Comparison of ENCODE assay signal across 25 cellular contexts in genomic region chr19:897442-898039, GRCh38. TPM values are rescaled to one million over a fixed set of nuclear protein-coding genes. Genes with fewer than 3 reads are reported as not detected.
DNase-seq lines count a peak whose midpoint lies in the region; ATAC-seq, FAIRE-seq and TF ChIP-seq lines count a peak whose summit lies in the region.
"Had no signal": no experiment of that assay in that cellular context is flagged by ENCODE, and none has a peak within 500 bp of the region (broad histone marks: within the 10 kb centered on the region; RNA-seq: fewer than 3 reads in every experiment).

No MANE protein-coding gene starts in this region.

- no peak for DNase-seq in A549 (ENCODE audit: low read depth in 1 of 2, low spot score in 1 of 2)
- DNase-seq in WTC11 (ENCODE audit: low spot score): peak; percentile 66
- DNase-seq in islet precursor cell: peak; percentile 80
- no peak for DNase-seq in cerebellum (ENCODE audit: low spot score)
- DNase-seq in GDM1 (lab: John Stamatoyannopoulos, UW): no peak
- DNase-seq: activated naive CD8-positive, alpha-beta T cell treated with anti-CD3 and anti-CD28 coated beads for 36 hours; effector CD8-positive, alpha-beta T cell; kidney glomerular epithelial cell; mesendoderm; NCI-H1417; NCI-H774; retina; RPMI8226; T-cell had no signal

- H3K9me3 Mint-ChIP-seq in WTC11: no peaks in the 10 kb centered on the region
- H3K9me3 Mint-ChIP-seq: activated naive CD8-positive, alpha-beta T cell treated with anti-CD3 and anti-CD28 coated beads for 36 hours; neural crest cell; stimulated activated naive CD8-positive, alpha-beta T cell treated with anti-CD3 and anti-CD28 coated beads, Interleukin-15, Interleukin-2, amounts not matched to agents 100 ng/mL and 50 ng/mL, for 24 hours; T-cell had no signal

- no peak overlapping the region for H3K4me3 ChIP-seq in A549
- H3K4me3 ChIP-seq: hepatocyte had no signal

- TF ChIP-seq RAD21 in A549 (conservative IDR thresholded peaks at IDR 0.05 in 1 of 2, IDR thresholded peaks at IDR 0.05 in 1 of 2): no peak

- no peaks in the 10 kb centered on the region; the same call in 1 of the 2 replicates for H3K4me1 Mint-ChIP-seq in WTC11

- WGBS in A549 (ENCODE audit: missing lambda C conversion rate): 92% methylated on average over 14 of the region's 26 CpGs

- CTCF ChIA-PET in A549 (lab: Yijun Ruan, JAX) (interaction anchor here (0.7 to 1.5 kb wide), 4 partner anchors 8 to 84 kb away, joined by 3 to 4 read pairs (median 4); no protein-coding TSS in a partner anchor), WTC11 (lab: Charles Lee) (interaction anchor here (1.2 to 1.4 kb wide), 2 partner anchors 20 to 25 kb away, joined by 3 to 7 read pairs; no protein-coding TSS in a partner anchor)

- H3K27ac Mint-ChIP-seq in WTC11: no peak overlapping the region
- H3K27ac Mint-ChIP-seq: activated naive CD8-positive, alpha-beta T cell treated with anti-CD3 and anti-CD28 coated beads for 36 hours; stimulated activated naive CD8-positive, alpha-beta T cell treated with anti-CD3 and anti-CD28 coated beads, Interleukin-15, Interleukin-2, amounts not matched to agents 100 ng/mL and 50 ng/mL, for 24 hours had no signal

- H3K4me2 ChIP-seq in A549: no peak overlapping the region
- H3K4me2 ChIP-seq: hepatocyte had no signal

- no peak overlapping the region for H3K4me3 Mint-ChIP-seq in WTC11
- H3K4me3 Mint-ChIP-seq: activated naive CD8-positive, alpha-beta T cell treated with anti-CD3 and anti-CD28 coated beads for 36 hours; stimulated activated naive CD8-positive, alpha-beta T cell treated with anti-CD3 and anti-CD28 coated beads, Interleukin-15, Interleukin-2, amounts not matched to agents 100 ng/mL and 50 ng/mL, for 24 hours; T-cell had no signal

- no peak for TF ChIP-seq POLR2A in A549 (IDR thresholded peaks at IDR 0.05; ENCODE audit: low read length)

- peaks cover 3% of the 10 kb centered on the region; the same call in 1 of the 2 replicates for H3K27me3 Mint-ChIP-seq in WTC11 (ENCODE audit: low read depth)
- H3K27me3 Mint-ChIP-seq: stimulated activated naive CD8-positive, alpha-beta T cell treated with anti-CD3 and anti-CD28 coated beads, Interleukin-15, Interleukin-2, amounts not matched to agents 100 ng/mL and 50 ng/mL, for 24 hours had no signal

- peaks cover 5% of the 10 kb centered on the region; the same call in 1 of the 3 replicates for H3K4me1 ChIP-seq in A549

- FAIRE-seq in A549 (lab: Jason Lieb, UNC): no peak
- FAIRE-seq: H54, urothelium cell line had no signal

- POLR2A ChIA-PET in A549 (lab: Yijun Ruan, JAX): no interaction called here
- POLR2A ChIA-PET in WTC11 (lab: Charles Lee): no interaction called here

- ATAC-seq in A549: peak; percentile 37 to 45; a peak in 4 of 6 replicates
- ATAC-seq in WTC11: peak; percentile 20
- ATAC-seq in HG03139 (IDR thresholded peaks at IDR 0.05; ENCODE audit: unreplicated experiment): no peak
- no peak for ATAC-seq in HG03159 (IDR thresholded peaks at IDR 0.05; ENCODE audit: unreplicated experiment)

- 0 out of 2 replicates have a peak, but pooled peaks cover 3% of the 10 kb centered on the region for H3K36me3 Mint-ChIP-seq in WTC11

- no peak for TF ChIP-seq EP300 in A549 (IDR thresholded peaks at IDR 0.05)

- no peaks in the 10 kb centered on the region for H3K9me3 ChIP-seq in A549

- no peak overlapping the region for H3K27ac ChIP-seq in A549
- H3K27ac ChIP-seq: hepatocyte had no signal

- no peak for TF ChIP-seq CTCF in A549 (IDR thresholded peaks at IDR 0.05)
- peak; percentile 18 for TF ChIP-seq CTCF in GM12873 (IDR thresholded peaks at IDR 0.05; ENCODE audit: insufficient read depth, low read depth, low read length, missing control alignments)
- peak; percentile 23; the same call in 1 of the 2 replicates for TF ChIP-seq CTCF in WTC11 (IDR thresholded peaks at IDR 0.05)

TF ChIP-seq in A549, 52 proteins besides CTCF, POLR2A, EP300 and RAD21 (continues in another document):
- TF ChIP-seq HDAC2 (IDR thresholded peaks at IDR 0.05) (no peak), FOSB (CRISPR knock-in tag; IDR thresholded peaks at IDR 0.05) (no peak), ZFP36 (IDR thresholded peaks at IDR 0.05; ENCODE audit: borderline replicate concordance, partially characterized antibody) (no peak), EHMT2 (IDR thresholded peaks at IDR 0.05; ENCODE audit: low read depth) (no peak), HOXB5 (CRISPR knock-in tag; IDR thresholded peaks at IDR 0.05) (no peak)
- TF ChIP-seq, protein P1, sequence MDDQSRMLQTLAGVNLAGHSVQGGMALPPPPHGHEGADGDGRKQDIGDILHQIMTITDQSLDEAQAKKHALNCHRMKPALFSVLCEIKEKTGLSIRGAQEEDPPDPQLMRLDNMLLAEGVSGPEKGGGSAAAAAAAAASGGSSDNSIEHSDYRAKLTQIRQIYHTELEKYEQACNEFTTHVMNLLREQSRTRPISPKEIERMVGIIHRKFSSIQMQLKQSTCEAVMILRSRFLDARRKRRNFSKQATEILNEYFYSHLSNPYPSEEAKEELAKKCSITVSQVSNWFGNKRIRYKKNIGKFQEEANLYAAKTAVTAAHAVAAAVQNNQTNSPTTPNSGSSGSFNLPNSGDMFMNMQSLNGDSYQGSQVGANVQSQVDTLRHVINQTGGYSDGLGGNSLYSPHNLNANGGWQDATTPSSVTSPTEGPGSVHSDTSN (IDR thresholded peaks at IDR 0.05): no peak

TF ChIP-seq in WTC11, 78 proteins besides CTCF, POLR2A, EP300 and RAD21 (continues in another document):
- TF ChIP-seq, protein P2, sequence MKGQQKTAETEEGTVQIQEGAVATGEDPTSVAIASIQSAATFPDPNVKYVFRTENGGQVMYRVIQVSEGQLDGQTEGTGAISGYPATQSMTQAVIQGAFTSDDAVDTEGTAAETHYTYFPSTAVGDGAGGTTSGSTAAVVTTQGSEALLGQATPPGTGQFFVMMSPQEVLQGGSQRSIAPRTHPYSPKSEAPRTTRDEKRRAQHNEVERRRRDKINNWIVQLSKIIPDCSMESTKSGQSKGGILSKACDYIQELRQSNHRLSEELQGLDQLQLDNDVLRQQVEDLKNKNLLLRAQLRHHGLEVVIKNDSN (CRISPR knock-in tag; IDR thresholded peaks at IDR 0.05): no peak
- TF ChIP-seq, protein P3, sequence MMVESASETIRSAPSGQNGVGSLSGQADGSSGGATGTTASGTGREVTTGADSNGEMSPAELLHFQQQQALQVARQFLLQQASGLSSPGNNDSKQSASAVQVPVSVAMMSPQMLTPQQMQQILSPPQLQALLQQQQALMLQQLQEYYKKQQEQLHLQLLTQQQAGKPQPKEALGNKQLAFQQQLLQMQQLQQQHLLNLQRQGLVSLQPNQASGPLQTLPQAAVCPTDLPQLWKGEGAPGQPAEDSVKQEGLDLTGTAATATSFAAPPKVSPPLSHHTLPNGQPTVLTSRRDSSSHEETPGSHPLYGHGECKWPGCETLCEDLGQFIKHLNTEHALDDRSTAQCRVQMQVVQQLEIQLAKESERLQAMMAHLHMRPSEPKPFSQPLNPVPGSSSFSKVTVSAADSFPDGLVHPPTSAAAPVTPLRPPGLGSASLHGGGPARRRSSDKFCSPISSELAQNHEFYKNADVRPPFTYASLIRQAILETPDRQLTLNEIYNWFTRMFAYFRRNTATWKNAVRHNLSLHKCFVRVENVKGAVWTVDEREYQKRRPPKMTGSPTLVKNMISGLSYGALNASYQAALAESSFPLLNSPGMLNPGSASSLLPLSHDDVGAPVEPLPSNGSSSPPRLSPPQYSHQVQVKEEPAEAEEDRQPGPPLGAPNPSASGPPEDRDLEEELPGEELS (CRISPR knock-in tag; IDR thresholded peaks at IDR 0.05): no peak
- no peak for TF ChIP-seq GRHL2 (CRISPR knock-in tag; IDR thresholded peaks at IDR 0.05; ENCODE audit: insufficient replicate concordance, severe bottlenecking)
- TF ChIP-seq JAZF1 (CRISPR knock-in tag; IDR thresholded peaks at IDR 0.05): no peak
- no peak for TF ChIP-seq ZNF416 (CRISPR knock-in tag; IDR thresholded peaks at IDR 0.05)
- no peak for TF ChIP-seq TP53 (CRISPR knock-in tag; IDR thresholded peaks at IDR 0.05)
- no peak for TF ChIP-seq ZNF423 (CRISPR knock-in tag; IDR thresholded peaks at IDR 0.05)

RNA-seq across cellular contexts. Expression of gene RNU6-9, which starts 4.3 kb away (rescaled TPM):
- polyA plus RNA-seq in A549 (2011; rRNA removed): not detected in 2 replicates
- not detected in 2 replicates for polyA plus RNA-seq in A549 (2012; cell fraction: cytosol; rRNA removed)
- not detected in 2 replicates for polyA plus RNA-seq in A549 (2012; cell fraction: nucleus; rRNA removed)
- polyA plus RNA-seq in A549 (2017; fragmentation: RNase III; extraction: RNeasy Plus Mini Kit Qiagen cat#74134 plus additional on column Dnase treatment): not detected in 3 replicates
- under 0.01 TPM in 1 of 2 replicates, not detected in the other for polyA minus RNA-seq in A549 (2011; rRNA and poly(A)+ RNA removed)
- total RNA-seq in WTC11 (2021): not detected in 3 replicates
- not detected for total RNA-seq in cerebellum
- total RNA-seq: activated naive CD8-positive, alpha-beta T cell treated with anti-CD3 and anti-CD28 coated beads for 36 hours; fibroblast of lung; G401; hepatocyte; LHCN-M2; neural crest cell; T-cell had no signal
- polyA plus RNA-seq: fibroblast of lung, hepatocyte had no signal

RNA-seq across cellular contexts. Expression of gene MED16, which starts 4.6 kb away (rescaled TPM):
- polyA plus RNA-seq in A549 (2011; rRNA removed): 8.0 TPM in 2 replicates
- polyA plus RNA-seq in A549 (2012; cell fraction: cytosol; rRNA removed): 17.6 and 22.7 TPM in 2 replicates
- 32.2 and 54.4 TPM in 2 replicates for polyA plus RNA-seq in A549 (2012; cell fraction: nucleus; rRNA removed)
- 11.9 to 13.9 TPM (median 12.7 TPM) in 3 replicates for polyA plus RNA-seq in A549 (2017; fragmentation: RNase III; extraction: RNeasy Plus Mini Kit Qiagen cat#74134 plus additional on column Dnase treatment)
- 8.8 and 17.6 TPM in 2 replicates for polyA minus RNA-seq in A549 (2011; rRNA and poly(A)+ RNA removed)
- 66.9 to 88.8 TPM (median 84.5 TPM) in 3 replicates for total RNA-seq in WTC11 (2021)
- 31.0 TPM for total RNA-seq in cerebellum

RNA-seq across cellular contexts. Expression of gene R3HDM4, which starts 15.5 kb away (rescaled TPM):
- polyA plus RNA-seq in A549 (2011; rRNA removed) (16.9 and 22.7 TPM in 2 replicates), A549 (2017; fragmentation: RNase III; extraction: RNeasy Plus Mini Kit Qiagen cat#74134 plus additional on column Dnase treatment) (18.8 to 24.8 TPM (median 20.7 TPM) in 3 replicates)
- polyA plus RNA-seq in A549 (2012; cell fraction: cytosol; rRNA removed): 23.1 and 33.7 TPM in 2 replicates
- polyA plus RNA-seq in A549 (2012; cell fraction: nucleus; rRNA removed): 51.5 and 54.5 TPM in 2 replicates
- 15.0 and 15.1 TPM in 2 replicates for polyA minus RNA-seq in A549 (2011; rRNA and poly(A)+ RNA removed)
- total RNA-seq in WTC11 (2021) (85.5 to 99.5 TPM (median 88.3 TPM) in 3 replicates), cerebellum (19.0 TPM)

RNA-seq across cellular contexts. Expression of gene KISS1R, which starts 19.6 kb away (rescaled TPM):
- polyA plus RNA-seq in A549 (2011; rRNA removed) (0.05 and 0.14 TPM in 2 replicates), A549 (2017; fragmentation: RNase III; extraction: RNeasy Plus Mini Kit Qiagen cat#74134 plus additional on column Dnase treatment) (0.18 to 0.79 TPM (median 0.38 TPM) in 3 replicates)
- polyA plus RNA-seq in A549 (2012; cell fraction: cytosol; rRNA removed): 0.46 and 0.93 TPM in 2 replicates
- 1.2 and 2.9 TPM in 2 replicates for polyA plus RNA-seq in A549 (2012; cell fraction: nucleus; rRNA removed)
- not detected in 2 replicates for polyA minus RNA-seq in A549 (2011; rRNA and poly(A)+ RNA removed)
- total RNA-seq in WTC11 (2021) (2.9 to 4.4 TPM (median 3.6 TPM) in 3 replicates), cerebellum (0.36 TPM)
- total RNA-seq: fibroblast of lung, LHCN-M2 had no signal
- polyA plus RNA-seq: fibroblast of lung had no signal

RNA-seq across cellular contexts. Expression of gene ARID3A, which starts 28.3 kb away (rescaled TPM):
- 3.3 and 3.4 TPM in 2 replicates for polyA plus RNA-seq in A549 (2011; rRNA removed)
- polyA plus RNA-seq in A549 (2012; cell fraction: cytosol; rRNA removed): 9.0 and 11.2 TPM in 2 replicates
- polyA plus RNA-seq in A549 (2012; cell fraction: nucleus; rRNA removed): 8.5 and 17.6 TPM in 2 replicates
- polyA plus RNA-seq in A549 (2017; fragmentation: RNase III; extraction: RNeasy Plus Mini Kit Qiagen cat#74134 plus additional on column Dnase treatment): 4.6 to 6.1 TPM (median 5.4 TPM) in 3 replicates
- polyA minus RNA-seq in A549 (2011; rRNA and poly(A)+ RNA removed): 11.5 and 12.7 TPM in 2 replicates
- total RNA-seq in WTC11 (2021): 102 to 116 TPM (median 113 TPM) in 3 replicates
- 7.7 TPM for total RNA-seq in cerebellum

Comparison
In these comparisons a context has a peak if more than half of its experiments do, and no peak if none do; other contexts are left out.
1. ATAC-seq: peak in A549 (2 of 2) and WTC11 (single experiment); none in HG03139 (single experiment) and HG03159 (single experiment).
2. DNase-seq: peak in WTC11 (single experiment) and islet precursor cell (single experiment); none in A549 (0 of 2), cerebellum (single experiment) and GDM1 (single experiment).
3. Of the 8 proteins assayed by ChIP-seq in both WTC11 and A549: peak only in WTC11: CTCF; only in A549: none; in both: none; in neither: 7.